In genomic region chr9:128190516-128191405, GRCh38 we compare ENCODE assay signal across 6 cellular contexts. TPM values are rescaled to one million over a fixed set of nuclear protein-coding genes. Genes with fewer than 3 reads are reported as not detected.
DNase-seq lines count a peak whose midpoint lies in the region; ATAC-seq and TF ChIP-seq lines count a peak whose summit lies in the region.

No MANE protein-coding gene starts in this region.

- peaks cover 9% of the 10 kb centered on the region; the same call in 1 of the 2 replicates for H3K4me1 ChIP-seq in PC-3 (ENCODE audit: insufficient read depth, low read length)
- H3K4me1 ChIP-seq in heart right ventricle = peaks cover 10 to 32% (median 21%) of the 10 kb centered on the region in 9 donors
- peaks cover 11 to 14% of the 10 kb centered on the region in 2 donors for H3K4me1 ChIP-seq in thoracic aorta (ENCODE audit: control insufficient read depth in 1 of 2, low read depth in 2 of 2)

- H4K20me1 ChIP-seq in PC-3 (ENCODE audit: low read length) = no peaks in the 10 kb centered on the region

- H3K9ac ChIP-seq in PC-3 (ENCODE audit: low read length) = peak overlapping the region; percentile 92

- CTCF ChIA-PET in PC-3 (lab: Charles Lee) = no interaction called here

- H3K27ac ChIP-seq in PC-3 (ENCODE audit: low read length) = no peak overlapping the region
- peak overlapping the region; percentile 74 to 94 (median 88) for H3K27ac ChIP-seq in heart right ventricle
- peak overlapping the region; percentile 89 to 92 for H3K27ac ChIP-seq in thoracic aorta

- H3K36me3 ChIP-seq in PC-3 (ENCODE audit: low read depth, low read length) = 0 out of 2 replicates have a peak, but pooled peaks cover 3% of the 10 kb centered on the region
- H3K36me3 ChIP-seq in heart right ventricle = peaks cover 0 to 45% (median 11%) of the 10 kb centered on the region in 9 donors
- peaks cover 10% of the 10 kb centered on the region for H3K36me3 ChIP-seq in thoracic aorta

- WGBS in heart right ventricle, 2 donors = 20 to 21% methylated on average over 32 of the region's 32 CpGs

- no peak for DNase-seq in PC-3
- DNase-seq in heart right ventricle = peak; percentile 16 to 27
- DNase-seq in thoracic aorta (ENCODE audit: low spot score) = no peak
- no peak for DNase-seq in NCI-H146 treated with DMSO at 0.1 percent for 48 hours (lab: John Stamatoyannopoulos, UW; ENCODE audit: unreplicated experiment)
- DNase-seq in SW 1271 (lab: John Stamatoyannopoulos, UW) = no peak

- peak overlapping the region; percentile 96 for H2AFZ ChIP-seq in PC-3 (ENCODE audit: low read length)

- H3K9me3 ChIP-seq in PC-3 (ENCODE audit: low read length) (no peaks in the 10 kb centered on the region), heart right ventricle (no peaks in the 10 kb centered on the region), thoracic aorta (no peaks in the 10 kb centered on the region)

- H3K4me3 ChIP-seq in PC-3 (ENCODE audit: low read length) = peak overlapping the region; percentile 89
- H3K4me3 ChIP-seq in heart right ventricle = peak overlapping the region; percentile 48 to 97 (median 88)
- peak overlapping the region; percentile 92 for H3K4me3 ChIP-seq in thoracic aorta

- peak overlapping the region; percentile 92 for H3K4me2 ChIP-seq in PC-3 (ENCODE audit: low read length)

- BruUV-seq in PC-3 (replicated peaks; lab: Mats Ljungman, UMichigan) = TSS peak; percentile 29

- H3K79me2 ChIP-seq in PC-3 (ENCODE audit: low read length) = peaks cover 15% of the 10 kb centered on the region

- peak; percentile 16 for ATAC-seq in GM21717 (IDR thresholded peaks at IDR 0.05; ENCODE audit: unreplicated experiment)
- peak; percentile 13 for ATAC-seq in PC-3
- peak in 6 of 8 donors; percentile 1 to 43 (median 6) for ATAC-seq in heart right ventricle
- no peak for ATAC-seq in thoracic aorta (ENCODE audit: insufficient number of reproducible peaks, low FRiP score, low read depth)

- intact Hi-C loops in PC-3 (cut with micrococcal nuclease) (no loop called here), heart right ventricle (cut with DNase I) (loop anchor here in 4 of 10 donors (10.0 kb wide), 2 partner anchors 134 to 154 kb away; partner anchors contain the start of genes SLC27A4 (in 3 of the 4), COQ4 (in 1 of the 4) and TRUB2 (in 1 of the 4))

- H3F3A ChIP-seq in PC-3 (ENCODE audit: low read length, unreplicated experiment) = no peaks in the 10 kb centered on the region

- no peaks in the 10 kb centered on the region for H3K9me2 ChIP-seq in PC-3 (replicated peaks; ENCODE audit: low read length)

- TF ChIP-seq CTCF in PC-3 (conservative IDR thresholded peaks at IDR 0.05; ENCODE audit: low read depth, low read length) (no peak), heart right ventricle (IDR thresholded peaks at IDR 0.05) (no peak), thoracic aorta (IDR thresholded peaks at IDR 0.05) (no peak)

- POLR2A ChIA-PET in PC-3 (lab: Charles Lee; ENCODE audit: unreplicated experiment) = interaction anchor here (0.5 kb wide), 1 partner anchor 31 kb away, joined by 4 read pairs; no protein-coding TSS in a partner anchor

- no peaks in the 10 kb centered on the region for H3K27me3 ChIP-seq in PC-3 (ENCODE audit: low read length)
- no peaks in the 10 kb centered on the region for H3K27me3 ChIP-seq in heart right ventricle
- H3K27me3 ChIP-seq in thoracic aorta (replicated peaks; ENCODE audit: insufficient read depth) = no peaks in the 10 kb centered on the region

RNA-seq across cellular contexts. Expression of gene CIZ1, which starts 0.6 kb away (rescaled TPM):
- 46.1 and 67.7 TPM in 2 replicates for total RNA-seq in PC-3 (2014; rRNA removed)
- total RNA-seq in heart right ventricle = 10 to 100 TPM; 63.0 to 96.0 (median 76.7) TPM
- polyA plus RNA-seq in heart right ventricle = 10 to 100 TPM; 39.7 to 70.2 TPM
- total RNA-seq in thoracic aorta = 10 to 100 TPM; 68.0 to 86.0 TPM

RNA-seq across cellular contexts. Expression of gene DNM1, which starts 12.4 kb away (rescaled TPM):
- 24.1 and 36.4 TPM in 2 replicates for total RNA-seq in PC-3 (2014; rRNA removed)
- 1 to 10 TPM; 2.1 to 7.7 (median 3.9) TPM for total RNA-seq in heart right ventricle
- 10 to 100 TPM in 1 of 2 donors, 1 to 10 TPM in 1; 2.5 to 13.7 TPM for polyA plus RNA-seq in heart right ventricle
- total RNA-seq in thoracic aorta = 1 to 10 TPM; 7.2 to 9.7 TPM

RNA-seq across cellular contexts. Expression of gene BBLN, which starts 30.7 kb away (rescaled TPM):
- 158 and 171 TPM in 2 replicates for total RNA-seq in PC-3 (2014; rRNA removed)
- total RNA-seq in heart right ventricle = 10 to 100 TPM; 29.5 to 58.2 (median 36.1) TPM
- polyA plus RNA-seq in heart right ventricle = 100 to 1,000 TPM in 1 of 2 donors, 10 to 100 TPM in 1; 70.2 to 159 TPM
- total RNA-seq in thoracic aorta = 100 to 1,000 TPM; 208 to 329 TPM

RNA-seq across cellular contexts. Expression of gene LCN2, which starts 41.5 kb away (rescaled TPM):
- total RNA-seq in PC-3 (2014; rRNA removed) (153 and 154 TPM in 2 replicates), heart right ventricle (1 to 10 TPM in 1 of 10 donors, under 1 TPM in 4, not detected in 5; 0.34 to 2.7 (median 0.45) TPM), thoracic aorta (not detected)
- polyA plus RNA-seq in heart right ventricle = 1 to 10 TPM in 1 of 2 donors, under 1 TPM in 1; 0.62 to 1.5 TPM

Comparison
In these comparisons a context has a peak if more than half of its experiments do, and no peak if none do; other contexts are left out.
1. DNase-seq: peak in heart right ventricle (2 of 2); none in PC-3 (single experiment), thoracic aorta (single experiment), NCI-H146 treated with DMSO at 0.1 percent for 48 hours (single experiment) and SW 1271 (0 of 2).
2. Peak in every context shown above with its lines, with median percentiles within 50 percentile points of each other: H3K4me3 ChIP-seq.